ENCODE assay signal across 9 cellular contexts in genomic region chr12:75977952-75978671, GRCh38. TPM values are rescaled to one million over a fixed set of nuclear protein-coding genes. Genes with fewer than 3 reads are reported as not detected.
A peak's percentile ranks its signal among the peaks of the same experiment; 100 is the strongest.
DNase-seq lines count a peak whose midpoint lies in the region; ATAC-seq and TF ChIP-seq lines count a peak whose summit lies in the region.
"Had no signal": no experiment of that assay in that cellular context is flagged by ENCODE, and none has a peak within 500 bp of the region (broad histone marks: within the 10 kb centered on the region; RNA-seq: fewer than 3 reads in every experiment).

No MANE protein-coding gene starts in this region.

- peak; percentile 77 for DNase-seq in NK-92 treated with Interleukin-12 subunit alpha and Interleukin-12 subunit beta, amount 100 ng/mL, for 24 hours (lab: John Stamatoyannopoulos, UW)
- no peak for DNase-seq in NK-92 (lab: John Stamatoyannopoulos, UW; ENCODE audit: unreplicated experiment)
- DNase-seq in PC-9, result peak; percentile 86 to 100
- DNase-seq in activated T-cell treated with anti-CD3 and anti-CD28 coated beads, Interleukin-2, amount 50 U/mL, for 4 hours, result peak; percentile 68
- peak; percentile 100 for DNase-seq in fibroblast of mammary gland (ENCODE audit: low read depth)
- DNase-seq in omental fat pad (ENCODE audit: low spot score), result no peak

- peaks cover 57% of the 10 kb centered on the region for H3F3A ChIP-seq in PC-9 (ENCODE audit: insufficient read depth, low read depth)

- H3K36me3 ChIP-seq in PC-9 (ENCODE audit: low read depth), result no peaks in the 10 kb centered on the region
- no peaks in the 10 kb centered on the region for H3K36me3 ChIP-seq in subcutaneous abdominal adipose tissue (ENCODE audit: control insufficient read depth in 5 of 5, insufficient read depth in 5 of 5, low read length in 5 of 5)

- H3K4me1 Mint-ChIP-seq in activated T-cell treated with anti-CD3 and anti-CD28 coated beads, Interleukin-2, amount 50 U/mL, for 4 hours (ENCODE audit: low read depth), result peaks cover 59% of the 10 kb centered on the region

- no peaks in the 10 kb centered on the region for H3K79me2 ChIP-seq in PC-9 (ENCODE audit: low read depth)

- H3K27me3 Mint-ChIP-seq in activated T-cell treated with anti-CD3 and anti-CD28 coated beads, Interleukin-2, amount 50 U/mL, for 4 hours (ENCODE audit: low read depth), result no peaks in the 10 kb centered on the region

- H4K20me1 ChIP-seq in PC-9 (ENCODE audit: insufficient read depth), result no peaks in the 10 kb centered on the region

- no peaks in the 10 kb centered on the region for H3K36me3 Mint-ChIP-seq in activated T-cell treated with anti-CD3 and anti-CD28 coated beads, Interleukin-2, amount 50 U/mL, for 4 hours (ENCODE audit: insufficient read depth)

- no peaks in the 10 kb centered on the region for H3K27me3 ChIP-seq in PC-9 (ENCODE audit: insufficient read depth, low read depth)
- H3K27me3 ChIP-seq in subcutaneous abdominal adipose tissue (ENCODE audit: control insufficient read depth in 5 of 5, insufficient read depth in 4 of 5, low read length in 5 of 5), result peaks cover 0 to 3% (median 0%) of the 10 kb centered on the region in 5 donors

- peaks cover 64% of the 10 kb centered on the region for H3K4me1 ChIP-seq in PC-9 (replicated peaks; ENCODE audit: insufficient read depth)
- peaks cover 15 to 33% (median 25%) of the 10 kb centered on the region in 5 donors for H3K4me1 ChIP-seq in subcutaneous abdominal adipose tissue (ENCODE audit: control insufficient read depth in 5 of 5, insufficient read depth in 5 of 5, low read length in 5 of 5)

- H3K4me2 ChIP-seq in PC-9, result peak overlapping the region; percentile 71

- POLR2A ChIA-PET in PC-9 (lab: Charles Lee; ENCODE audit: unreplicated experiment), result interaction anchor here (0.6 to 0.7 kb wide), 5 partner anchors 52 to 337 kb away, joined by 3 to 5 read pairs (median 4); partner anchors contain the start of gene PHLDA1

- H3K4me3 Mint-ChIP-seq in activated T-cell treated with anti-CD3 and anti-CD28 coated beads, Interleukin-2, amount 50 U/mL, for 4 hours, result peak overlapping the region; percentile 72

- no peak overlapping the region for H2AFZ ChIP-seq in PC-9

- no peaks in the 10 kb centered on the region for H3K9me2 ChIP-seq in PC-9 (ENCODE audit: insufficient read depth)

- TSS peak; percentile 80 for BruUV-seq in PC-9 (replicated peaks; lab: Mats Ljungman, UMichigan)

- CTCF ChIA-PET in PC-9 (lab: Charles Lee), result interaction anchor here (0.7 kb wide), 1 partner anchor 644 kb away, joined by 11 read pairs; no protein-coding TSS in a partner anchor

- H3K4me3 ChIP-seq in PC-9 (peak overlapping the region; percentile 28; the same call in 1 of the 2 replicates), fibroblast of mammary gland (ENCODE audit: control insufficient read depth, low read depth, low read length) (no peak overlapping the region), subcutaneous abdominal adipose tissue (ENCODE audit: low read depth in 1 of 5, low read length in 5 of 5) (no peak overlapping the region)

- ATAC-seq in HG03095 (IDR thresholded peaks at IDR 0.05; ENCODE audit: unreplicated experiment) (peak; percentile 93), omental fat pad (ENCODE audit: low FRiP score) (peak; percentile 98)
- peak; percentile 76 to 80 for ATAC-seq in activated T-cell treated with anti-CD3 and anti-CD28 coated beads, Interleukin-2, amount 50 U/mL, for 4 hours

- H3K27ac ChIP-seq in PC-9, result peak overlapping the region; percentile 99
- peak overlapping the region; percentile 96 for H3K27ac ChIP-seq in subcutaneous abdominal adipose tissue (ENCODE audit: low read depth, low read length)
- H3K27ac ChIP-seq: C4-2B had no signal

- TF ChIP-seq CTCF in PC-9 (conservative IDR thresholded peaks at IDR 0.05) (no peak), fibroblast of mammary gland (conservative IDR thresholded peaks at IDR 0.05; ENCODE audit: control insufficient read depth, insufficient read depth, low read depth, low read length) (no peak), omental fat pad (IDR thresholded peaks at IDR 0.05) (no peak)

- H3K9ac ChIP-seq in subcutaneous abdominal adipose tissue (ENCODE audit: low read length in 5 of 5), result peak overlapping the region in 1 of 5 donors; percentile 48

- no peaks in the 10 kb centered on the region for H3K9me3 ChIP-seq in PC-9 (ENCODE audit: insufficient read depth, low read depth)
- H3K9me3 ChIP-seq in subcutaneous abdominal adipose tissue (ENCODE audit: control insufficient read depth in 5 of 5, low read length in 5 of 5), result no peaks in the 10 kb centered on the region

- H3K9me3 Mint-ChIP-seq in activated T-cell treated with anti-CD3 and anti-CD28 coated beads, Interleukin-2, amount 50 U/mL, for 4 hours, result no peaks in the 10 kb centered on the region

- intact Hi-C loops in PC-9 (cut with micrococcal nuclease; ENCODE audit: unreplicated experiment), result loop anchor here (1.0 to 5.0 kb wide), 11 partner anchors 16 to 451 kb away; partner anchors contain the start of gene PHLDA1

RNA-seq across cellular contexts. Expression of gene PHLDA1, which starts 53.5 kb away (rescaled TPM):
- total RNA-seq in PC-9 (2021) (29.1 and 38.3 TPM in 2 replicates), omental fat pad (10 to 100 TPM; 14.5 to 56.1 (median 28.5) TPM)
- 10 to 100 TPM; 36.8 to 52.2 (median 37.2) TPM for total RNA-seq in activated T-cell treated with anti-CD3 and anti-CD28 coated beads, Interleukin-2, amount 50 U/mL, for 4 hours

Comparison
In these comparisons a context has a peak if more than half of its experiments do, and no peak if none do; other contexts are left out.
1. DNase-seq: peak in NK-92 treated with Interleukin-12 subunit alpha and Interleukin-12 subunit beta, amount 100 ng/mL, for 24 hours (single experiment), PC-9 (2 of 2), activated T-cell treated with anti-CD3 and anti-CD28 coated beads, Interleukin-2, amount 50 U/mL, for 4 hours (single experiment) and fibroblast of mammary gland (single experiment); none in NK-92 (single experiment) and omental fat pad (single experiment).
2. Peak in every context shown above with its lines, with median percentiles within 50 percentile points of each other: ATAC-seq.